8 cellular contexts compared by ENCODE assay signal in genomic region chr17:81040791-81041337, GRCh38. TPM values are rescaled to one million over a fixed set of nuclear protein-coding genes. Genes with fewer than 3 reads are reported as not detected.
DNase-seq lines count a peak whose midpoint lies in the region; TF ChIP-seq lines count a peak whose summit lies in the region.

No MANE protein-coding gene starts in this region.

- 57 to 59% methylated on average over 6 of the region's 6 CpGs for WGBS in sigmoid colon, 2 donors

- peaks cover 0 to 98% (median 94%) of the 10 kb centered on the region in 4 donors for H3K4me1 ChIP-seq in sigmoid colon

- intact Hi-C loops in dorsolateral prefrontal cortex (cut with DNase I) (no loop called here), sigmoid colon (cut with DNase I) (no loop called here)

- no peaks in the 10 kb centered on the region for H3K36me3 ChIP-seq in sigmoid colon

- TF ChIP-seq CTCF in dorsolateral prefrontal cortex (IDR thresholded peaks at IDR 0.05 in 54 of 56, conservative IDR thresholded peaks at IDR 0.05 in 2 of 56; ENCODE audit: low read depth in 1 of 56, partially characterized antibody in 56 of 56) (peak in 46 of 56 donors; percentile 12 to 55 (median 34)), sigmoid colon (IDR thresholded peaks at IDR 0.05) (peak in 3 of 4 experiments; percentile 10 to 31 (median 17))

- H3K27ac ChIP-seq in dorsolateral prefrontal cortex (peak overlapping the region in 22 of 59 donors; percentile 3 to 66 (median 46)), sigmoid colon (peak overlapping the region; percentile 3 to 92 (median 87))

- TF ChIP-seq POLR2A in sigmoid colon (IDR thresholded peaks at IDR 0.05): no peak

- H3K27me3 ChIP-seq in dorsolateral prefrontal cortex (no peaks in the 10 kb centered on the region), sigmoid colon (no peaks in the 10 kb centered on the region)

- TF ChIP-seq EP300 in sigmoid colon (IDR thresholded peaks at IDR 0.05): no peak

- peak; percentile 66 for DNase-seq in DMS 273 (lab: John Stamatoyannopoulos, UW; ENCODE audit: unreplicated experiment)
- DNase-seq in DMS 273 treated with DMSO at 0.1 percent for 48 hours (lab: John Stamatoyannopoulos, UW): no peak
- peak; percentile 38 for DNase-seq in NCI-H69 (lab: John Stamatoyannopoulos, UW)
- no peak for DNase-seq in dorsolateral prefrontal cortex
- no peak for DNase-seq in sigmoid colon
- no peak for DNase-seq in pons (ENCODE audit: low spot score)
- no peak for DNase-seq in superior temporal gyrus (ENCODE audit: extremely low spot score)
- no peak for DNase-seq in islet precursor cell

- H3K9me3 ChIP-seq in sigmoid colon: no peaks in the 10 kb centered on the region

- peak overlapping the region in 40 of 59 donors; percentile 0 to 80 (median 67) for H3K4me3 ChIP-seq in dorsolateral prefrontal cortex
- H3K4me3 ChIP-seq in sigmoid colon: peak overlapping the region in 1 of 4 donors; percentile 1

RNA-seq across cellular contexts. Expression of gene BAIAP2, which starts 5.9 kb away (rescaled TPM):
- 100 to 1,000 TPM; 104 to 353 (median 235) TPM for total RNA-seq in dorsolateral prefrontal cortex
- total RNA-seq in sigmoid colon: 10 to 100 TPM; 32.6 to 52.3 (median 50.9) TPM
- polyA plus RNA-seq in sigmoid colon: 10 to 100 TPM in 2 of 3 donors, 1 to 10 TPM in 1; 6.5 to 17.2 (median 14.4) TPM

RNA-seq across cellular contexts. Expression of gene CHMP6, which starts 49.2 kb away (rescaled TPM):
- total RNA-seq in dorsolateral prefrontal cortex: 10 to 100 TPM; 15.4 to 33.4 (median 22.0) TPM
- total RNA-seq in sigmoid colon: 10 to 100 TPM; 15.7 to 28.2 (median 22.2) TPM
- 10 to 100 TPM; 36.3 to 40.4 (median 37.2) TPM for polyA plus RNA-seq in sigmoid colon

Comparison
In these comparisons a context has a peak if more than half of its experiments do, and no peak if none do; other contexts are left out.
1. DNase-seq: peak in DMS 273 (single experiment) and NCI-H69 (single experiment); none in DMS 273 treated with DMSO at 0.1 percent for 48 hours (single experiment), dorsolateral prefrontal cortex (0 of 10), sigmoid colon (single experiment), pons (single experiment), superior temporal gyrus (single experiment) and islet precursor cell (single experiment).